8 cellular contexts compared by ENCODE assay signal in the genomic region with DNA sequence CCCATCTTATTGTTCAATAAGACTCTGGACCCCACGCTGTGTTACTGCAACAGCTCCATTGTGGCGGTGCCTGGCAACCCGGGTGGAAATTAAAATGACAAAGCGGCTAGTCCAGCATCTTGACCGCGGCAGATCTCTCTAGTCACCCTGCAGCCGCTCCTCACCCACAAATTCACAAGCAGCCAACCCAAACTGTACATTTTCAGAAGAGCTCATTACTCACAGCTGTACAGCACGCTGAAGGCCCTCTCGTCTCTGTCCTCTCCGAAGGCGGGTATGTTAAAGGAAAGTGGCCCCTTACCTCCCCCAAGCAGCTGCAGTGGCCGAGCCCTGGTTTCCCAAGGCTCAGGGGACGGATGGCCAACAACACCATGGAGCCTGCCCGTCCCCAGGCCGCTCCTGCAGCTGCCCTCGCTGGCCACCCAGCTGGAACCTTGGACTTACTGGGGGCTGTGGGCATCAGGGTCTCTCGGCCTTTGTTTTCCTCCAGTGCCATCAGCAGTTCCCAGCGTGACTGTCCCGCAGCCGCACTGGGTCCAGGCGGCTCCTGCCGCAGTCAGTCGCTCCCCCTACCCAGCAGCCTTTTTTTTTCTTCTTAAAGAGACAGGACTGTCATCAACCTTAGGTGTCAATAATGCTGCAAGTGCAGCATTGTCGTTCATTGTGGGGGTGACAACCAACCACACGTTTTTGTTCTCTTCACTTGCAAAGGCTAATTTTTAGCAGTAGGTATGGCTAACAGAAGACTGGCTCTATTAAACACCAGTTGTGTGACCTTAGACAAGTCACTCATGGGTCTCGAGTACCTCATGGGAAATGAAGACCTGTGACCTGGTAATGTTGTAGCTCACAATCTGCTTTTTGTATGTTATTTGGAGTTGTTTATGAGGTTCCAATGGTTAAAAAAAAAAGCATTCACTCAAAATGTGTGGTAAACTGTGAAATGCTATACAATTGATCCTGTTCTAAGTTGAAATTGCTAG. TPM values are rescaled to one million over a fixed set of nuclear protein-coding genes. Genes with fewer than 3 reads are reported as not detected.
DNase-seq lines count a peak whose midpoint lies in the region; ATAC-seq and TF ChIP-seq lines count a peak whose summit lies in the region.

A gene with protein sequence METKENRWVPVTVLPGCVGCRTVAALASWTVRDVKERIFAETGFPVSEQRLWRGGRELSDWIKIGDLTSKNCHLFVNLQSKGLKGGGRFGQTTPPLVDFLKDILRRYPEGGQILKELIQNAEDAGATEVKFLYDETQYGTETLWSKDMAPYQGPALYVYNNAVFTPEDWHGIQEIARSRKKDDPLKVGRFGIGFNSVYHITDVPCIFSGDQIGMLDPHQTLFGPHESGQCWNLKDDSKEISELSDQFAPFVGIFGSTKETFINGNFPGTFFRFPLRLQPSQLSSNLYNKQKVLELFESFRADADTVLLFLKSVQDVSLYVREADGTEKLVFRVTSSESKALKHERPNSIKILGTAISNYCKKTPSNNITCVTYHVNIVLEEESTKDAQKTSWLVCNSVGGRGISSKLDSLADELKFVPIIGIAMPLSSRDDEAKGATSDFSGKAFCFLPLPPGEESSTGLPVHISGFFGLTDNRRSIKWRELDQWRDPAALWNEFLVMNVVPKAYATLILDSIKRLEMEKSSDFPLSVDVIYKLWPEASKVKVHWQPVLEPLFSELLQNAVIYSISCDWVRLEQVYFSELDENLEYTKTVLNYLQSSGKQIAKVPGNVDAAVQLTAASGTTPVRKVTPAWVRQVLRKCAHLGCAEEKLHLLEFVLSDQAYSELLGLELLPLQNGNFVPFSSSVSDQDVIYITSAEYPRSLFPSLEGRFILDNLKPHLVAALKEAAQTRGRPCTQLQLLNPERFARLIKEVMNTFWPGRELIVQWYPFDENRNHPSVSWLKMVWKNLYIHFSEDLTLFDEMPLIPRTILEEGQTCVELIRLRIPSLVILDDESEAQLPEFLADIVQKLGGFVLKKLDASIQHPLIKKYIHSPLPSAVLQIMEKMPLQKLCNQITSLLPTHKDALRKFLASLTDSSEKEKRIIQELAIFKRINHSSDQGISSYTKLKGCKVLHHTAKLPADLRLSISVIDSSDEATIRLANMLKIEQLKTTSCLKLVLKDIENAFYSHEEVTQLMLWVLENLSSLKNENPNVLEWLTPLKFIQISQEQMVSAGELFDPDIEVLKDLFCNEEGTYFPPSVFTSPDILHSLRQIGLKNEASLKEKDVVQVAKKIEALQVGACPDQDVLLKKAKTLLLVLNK (N-terminal part only) (minus strand): TSS at position 532 of the 983 bp plus-strand sequence. CDS start 22,463 bp downstream, outside the sequence.

- H3K27ac Mint-ChIP-seq in T-helper 2 cell treated with Interferon-gamma antibody and Interleukin-4, amounts not matched to agents 5 μg/mL and 100 μg/mL, for 36 hours: no peak within 1 kb of the TSS
- peak within 1 kb of the TSS in 1 of 6 donors; percentile 49 for H3K27ac Mint-ChIP-seq in naive B cell

- peak within 1 kb of the TSS; percentile 39 for H3K4me3 Mint-ChIP-seq in T-helper 2 cell treated with Interferon-gamma antibody and Interleukin-4, amounts not matched to agents 5 μg/mL and 100 μg/mL, for 36 hours
- peak within 1 kb of the TSS in 6 of 8 donors; percentile 3 to 69 (median 62) for H3K4me3 Mint-ChIP-seq in naive B cell

- ATAC-seq in naive B cell (ENCODE audit: low read depth in 2 of 2) (no peak), HG03025 (IDR thresholded peaks at IDR 0.05; ENCODE audit: low FRiP score, unreplicated experiment) (no peak), GM18519 (IDR thresholded peaks at IDR 0.05; ENCODE audit: low FRiP score, unreplicated experiment) (no peak)

- no peaks in the 10 kb centered on the region for H3K9me3 Mint-ChIP-seq in T-helper 2 cell treated with Interferon-gamma antibody and Interleukin-4, amounts not matched to agents 5 μg/mL and 100 μg/mL, for 36 hours
- no peaks in the 10 kb centered on the region for H3K9me3 Mint-ChIP-seq in naive B cell

- peak; percentile 48 for DNase-seq in HCEC 1CT
- DNase-seq in T-helper 2 cell treated with Interferon-gamma antibody and Interleukin-4, amounts not matched to agents 5 μg/mL and 100 μg/mL, for 36 hours (ENCODE audit: low spot score): no peak
- DNase-seq in fibroblast of the aortic adventitia (ENCODE audit: low read depth): peak; percentile 19
- no peak for DNase-seq in naive B cell
- no peak for DNase-seq in NCI-H510A (lab: John Stamatoyannopoulos, UW)

- no peaks in the 10 kb centered on the region for H3K79me2 ChIP-seq in ACC112 (ENCODE audit: control insufficient read depth, insufficient read depth, low read length, unreplicated experiment)

- H3K27ac ChIP-seq in ACC112 (ENCODE audit: low read depth, low read length): no peak within 1 kb of the TSS

- no peaks in the 10 kb centered on the region for H3K4me1 ChIP-seq in ACC112 (ENCODE audit: control insufficient read depth, insufficient read depth, low read length, unreplicated experiment)

- no peaks in the 10 kb centered on the region for H3K36me3 Mint-ChIP-seq in T-helper 2 cell treated with Interferon-gamma antibody and Interleukin-4, amounts not matched to agents 5 μg/mL and 100 μg/mL, for 36 hours (ENCODE audit: low read depth)
- no peaks in the 10 kb centered on the region for H3K36me3 Mint-ChIP-seq in naive B cell

- peak within 1 kb of the TSS; percentile 24 for H2AFZ ChIP-seq in ACC112 (ENCODE audit: low read length, unreplicated experiment)

- no peaks in the 10 kb centered on the region for H3K36me3 ChIP-seq in ACC112 (ENCODE audit: insufficient read depth, low read length)

- no peak for TF ChIP-seq CTCF in fibroblast of the aortic adventitia (IDR thresholded peaks at IDR 0.05; ENCODE audit: insufficient read depth, low read length)

- peaks cover 1% of the 10 kb centered on the region for H3K4me1 Mint-ChIP-seq in T-helper 2 cell treated with Interferon-gamma antibody and Interleukin-4, amounts not matched to agents 5 μg/mL and 100 μg/mL, for 36 hours (ENCODE audit: low read depth)
- peaks cover 7 to 18% (median 8%) of the 10 kb centered on the region in 3 donors for H3K4me1 Mint-ChIP-seq in naive B cell

- peaks cover 31% of the 10 kb centered on the region for H3K27me3 Mint-ChIP-seq in T-helper 2 cell treated with Interferon-gamma antibody and Interleukin-4, amounts not matched to agents 5 μg/mL and 100 μg/mL, for 36 hours (ENCODE audit: low read depth)
- peaks cover 36 to 48% (median 38%) of the 10 kb centered on the region in 3 donors for H3K27me3 Mint-ChIP-seq in naive B cell

- H3K4me3 ChIP-seq in ACC112 (ENCODE audit: low read depth, low read length) (peak within 1 kb of the TSS; percentile 76), fibroblast of the aortic adventitia (ENCODE audit: low read depth, low read length) (peak within 1 kb of the TSS; percentile 61)

- H3K27me3 ChIP-seq in ACC112 (ENCODE audit: insufficient read depth, low read length): no peaks in the 10 kb centered on the region

RNA-seq across cellular contexts. Expression of the gene that starts here (rescaled TPM):
- 21.9 and 66.2 TPM in 2 replicates for total RNA-seq in fibroblast of the aortic adventitia (ENCODE audit: low replicate concordance)
- polyA plus RNA-seq in naive B cell (ENCODE audit: low read depth in 6 of 6): 1 to 10 TPM in 5 of 6 donors, under 1 TPM in 1; 0.33 to 1.7 (median 1.5) TPM

Comparison
In these comparisons a context has a peak if more than half of its experiments do, and no peak if none do; other contexts are left out.
1. DNase-seq: peak in HCEC 1CT (single experiment) and fibroblast of the aortic adventitia (single experiment); none in T-helper 2 cell treated with Interferon-gamma antibody and Interleukin-4, amounts not matched to agents 5 μg/mL and 100 μg/mL, for 36 hours (single experiment), naive B cell (single experiment) and NCI-H510A (single experiment).